29 cellular contexts compared by ENCODE assay signal in genomic region chr15:57418640-57419039, GRCh38. TPM values are rescaled to one million over a fixed set of nuclear protein-coding genes. Genes with fewer than 3 reads are reported as not detected.
DNase-seq lines count a peak whose midpoint lies in the region; ATAC-seq, FAIRE-seq and TF ChIP-seq lines count a peak whose summit lies in the region.
"Had no signal": no experiment of that assay in that cellular context is flagged by ENCODE, and none has a peak within 500 bp of the region (broad histone marks: within the 10 kb centered on the region; RNA-seq: fewer than 3 reads in every experiment).

No MANE protein-coding gene starts in this region.

- no peak overlapping the region for H3K14ac ChIP-seq in trophoblast cell (ENCODE audit: low read length)

- no peak for FAIRE-seq in kidney (lab: Jason Lieb, UNC)
- FAIRE-seq: GM12878 had no signal

- no CpG with 5 or more reads among the region's 13 CpGs for WGBS in trophoblast cell (ENCODE audit: extremely low coverage, insufficient coverage, insufficient read length)

- no peak overlapping the region for H4K8ac ChIP-seq in trophoblast cell (ENCODE audit: low read depth, low read length)

- H3K4ac ChIP-seq in trophoblast cell (ENCODE audit: low read depth, low read length), result no peak overlapping the region

- H3K27me3 ChIP-seq in trophoblast cell (ENCODE audit: insufficient read depth, low read length), result no peaks in the 10 kb centered on the region
- H3K27me3 ChIP-seq: colonic mucosa, heart left ventricle, transverse colon had no signal

- no peak overlapping the region for H4K12ac ChIP-seq in trophoblast cell (ENCODE audit: low read depth, low read length)

- no peak for ATAC-seq in HG03280 (IDR thresholded peaks at IDR 0.05; ENCODE audit: unreplicated experiment)
- ATAC-seq: activated T-helper 17 cell treated with anti-CD3 and anti-CD28 coated beads, Interleukin-2, amount 50 U/mL, for 72 hours; GM12878; heart left ventricle; left colon; naive thymus-derived CD4-positive, alpha-beta T cell had no signal

- H2BK12ac ChIP-seq in trophoblast cell (ENCODE audit: low read length), result no peak overlapping the region

- H3K4me1 ChIP-seq in kidney (ENCODE audit: control insufficient read depth in 1 of 2, insufficient read depth in 1 of 2, low read depth in 1 of 2, low read length in 2 of 2) (peaks cover 21 to 48% of the 10 kb centered on the region in 2 donors), trophoblast cell (ENCODE audit: control insufficient read depth in 1 of 2, insufficient read depth in 2 of 2, low read length in 2 of 2) (peaks cover 0 to 14% of the 10 kb centered on the region in 2 experiments)
- H3K4me1 ChIP-seq: colonic mucosa had no signal

- peak; percentile 14 for DNase-seq in EH (ENCODE audit: low read depth)
- DNase-seq in MV-4-11 (lab: John Stamatoyannopoulos, UW), result peak; percentile 26
- peak; percentile 78 for DNase-seq in kidney
- peak; percentile 81 to 85 for DNase-seq in trophoblast cell
- DNase-seq in DMS153 treated with DMSO at 0.1 percent for 48 hours (lab: John Stamatoyannopoulos, UW; ENCODE audit: unreplicated experiment), result no peak
- DNase-seq in HuH-7 (ENCODE audit: low spot score), result no peak
- DNase-seq: activated CD4-positive, alpha-beta memory T cell treated with anti-CD3 and anti-CD28 coated beads, Interleukin-2, amount 10 ng/mL, durations not matched to agents 7 days and 5 days; activated CD4-positive, alpha-beta T cell treated with anti-CD3 and anti-CD28 coated beads for 1 hour; activated naive CD4-positive, alpha-beta T cell treated with anti-CD3 and anti-CD28 coated beads, Interleukin-2, amount 50 U/mL, for 16 hours; amygdala; Calu3; colonic mucosa; effector CD8-positive, alpha-beta T cell; heart left ventricle; IMR-90; left colon; naive thymus-derived CD4-positive, alpha-beta T cell; NCI-H1105; NCI-H187 treated with DMSO at 0.1 percent for 48 hours; NCI-H69; occipital lobe; RPMI8226; T-helper 1 cell; transverse colon had no signal

- H3K36me3 ChIP-seq in kidney (ENCODE audit: control insufficient read depth in 1 of 2, insufficient read depth in 2 of 2, low read length in 2 of 2) (peaks cover 0 to 2% of the 10 kb centered on the region in 2 donors), trophoblast cell (ENCODE audit: control insufficient read depth in 1 of 2, insufficient read depth in 2 of 2, low read length in 2 of 2) (no peaks in the 10 kb centered on the region)
- H3K36me3 ChIP-seq: colonic mucosa, heart left ventricle, transverse colon had no signal

- H2AFZ ChIP-seq in trophoblast cell (ENCODE audit: insufficient read depth, low read length, poor library complexity), result no peak overlapping the region

- H3K9me3 ChIP-seq in kidney (ENCODE audit: control insufficient read depth in 1 of 2, low read length in 2 of 2) (no peaks in the 10 kb centered on the region), trophoblast cell (ENCODE audit: insufficient read depth, low read depth, low read length) (peaks cover 2% of the 10 kb centered on the region)
- H3K9me3 ChIP-seq: colonic mucosa, heart left ventricle, transverse colon had no signal

- H2AK5ac ChIP-seq in trophoblast cell (ENCODE audit: low read length), result no peak overlapping the region

- intact Hi-C loops in kidney (cut with DNase I), result no loop called here

- H3K27ac ChIP-seq in kidney (ENCODE audit: low read depth in 2 of 2, low read length in 2 of 2) (no peak overlapping the region), trophoblast cell (ENCODE audit: low read depth, low read length) (no peak overlapping the region)
- H3K27ac ChIP-seq: C4-2B, colonic mucosa, heart left ventricle, transverse colon had no signal

- no peaks in the 10 kb centered on the region for H3K79me1 ChIP-seq in trophoblast cell (ENCODE audit: low read length)

- H3K79me2 ChIP-seq in trophoblast cell (ENCODE audit: control insufficient read depth, insufficient read depth, low read length, poor library complexity), result no peaks in the 10 kb centered on the region

- H3K4me2 ChIP-seq in trophoblast cell (ENCODE audit: low read length), result no peak overlapping the region
- H3K4me2 ChIP-seq: smooth muscle cell had no signal

- H3K4me3 ChIP-seq in kidney (ENCODE audit: low read length in 2 of 2), result no peak overlapping the region
- no peak overlapping the region for H3K4me3 ChIP-seq in trophoblast cell (ENCODE audit: low read depth, low read length)
- H3K4me3 ChIP-seq: colonic mucosa, GM12878, heart left ventricle, smooth muscle cell, transverse colon had no signal

- no peak for TF ChIP-seq CTCF in kidney (IDR thresholded peaks at IDR 0.05; ENCODE audit: borderline replicate concordance, extremely low read depth, insufficient read depth)

- H4K91ac ChIP-seq in trophoblast cell (ENCODE audit: low read depth, low read length), result no peak overlapping the region

- no peak overlapping the region for H3K23ac ChIP-seq in trophoblast cell (ENCODE audit: low read length)

- no peak overlapping the region for H2BK120ac ChIP-seq in trophoblast cell (ENCODE audit: insufficient read depth, low read length, poor library complexity)

- H3K9ac ChIP-seq in kidney (ENCODE audit: low read length in 2 of 2), result no peak overlapping the region
- H3K9ac ChIP-seq in trophoblast cell (ENCODE audit: low read length), result no peak overlapping the region

- no peak overlapping the region for H3K18ac ChIP-seq in trophoblast cell (ENCODE audit: low read length)

- no peak overlapping the region for H2BK5ac ChIP-seq in trophoblast cell (ENCODE audit: low read depth, low read length, poor library complexity)

RNA-seq across cellular contexts. Expression of gene CGNL1, which starts 42.3 kb away (rescaled TPM):
- 81.5 TPM for total RNA-seq in kidney
- polyA plus RNA-seq in kidney (ENCODE audit: insufficient read depth, low read depth, low replicate concordance), result 62.0 TPM
- polyA plus RNA-seq in trophoblast cell (2013), result 9.6 and 10.1 TPM in 2 replicates
- total RNA-seq: activated CD4-positive, alpha-beta memory T cell treated with anti-CD3 and anti-CD28 coated beads, Interleukin-2, amount 10 ng/mL, durations not matched to agents 7 days and 5 days; activated T-helper 17 cell treated with anti-CD3 and anti-CD28 coated beads, Interleukin-2, amount 50 U/mL, for 72 hours; naive thymus-derived CD4-positive, alpha-beta T cell had no signal
- polyA plus RNA-seq: naive thymus-derived CD4-positive, alpha-beta T cell had no signal

Comparison
In these comparisons a context has a peak if more than half of its experiments do, and no peak if none do; other contexts are left out.
1. DNase-seq: peak in EH (single experiment), MV-4-11 (single experiment), kidney (single experiment) and trophoblast cell (2 of 2); none in DMS153 treated with DMSO at 0.1 percent for 48 hours (single experiment) and HuH-7 (single experiment).